18 cellular contexts compared by ENCODE assay signal in the genomic region with DNA sequence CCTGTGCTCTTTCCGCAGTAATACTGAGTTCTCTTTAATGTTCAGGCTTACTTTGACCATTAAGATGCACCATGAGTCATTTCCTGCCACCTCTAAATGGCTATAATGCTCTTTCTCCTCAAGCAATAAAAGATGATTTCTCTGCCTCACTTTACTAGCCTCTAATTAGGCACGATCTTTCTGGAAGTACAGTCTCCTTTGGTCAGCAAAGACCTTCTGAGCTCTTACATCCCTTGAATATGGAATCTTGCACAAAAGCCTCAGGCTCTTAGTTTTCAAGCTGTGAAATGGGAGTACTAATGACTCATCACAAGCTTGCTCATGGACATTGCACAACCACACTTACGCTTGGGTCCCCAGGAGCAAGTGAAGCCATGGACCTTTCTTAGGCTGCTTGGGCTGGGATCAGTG.
DNase-seq lines count a peak whose midpoint lies in the region; ATAC-seq and TF ChIP-seq lines count a peak whose summit lies in the region.
"Had no signal": no experiment of that assay in that cellular context is flagged by ENCODE, and none has a peak within 500 bp of the region (broad histone marks: within the 10 kb centered on the region; RNA-seq: fewer than 3 reads in every experiment).

No MANE protein-coding gene starts in this region.

- TF ChIP-seq CTCF in foreskin fibroblast (IDR thresholded peaks at IDR 0.05; ENCODE audit: low read depth, low read length) = no peak

- no peak for ATAC-seq in GM19463 (IDR thresholded peaks at IDR 0.05; ENCODE audit: unreplicated experiment)
- ATAC-seq in GM21825 (IDR thresholded peaks at IDR 0.05; ENCODE audit: unreplicated experiment) = no peak
- ATAC-seq in GM18520 (IDR thresholded peaks at IDR 0.05; ENCODE audit: unreplicated experiment) = no peak
- ATAC-seq in HG02798 (IDR thresholded peaks at IDR 0.05; ENCODE audit: poor library complexity, unreplicated experiment) = no peak
- ATAC-seq: activated T-cell treated with anti-CD3 and anti-CD28 coated beads, Interleukin-2, amount 50 U/mL, for 4 hours had no signal

- peak; percentile 59 for DNase-seq in DMS53 (lab: John Stamatoyannopoulos, UW)
- DNase-seq in HT1080 (ENCODE audit: low read depth) = peak; percentile 74
- DNase-seq in SW480 (ENCODE audit: low spot score) = peak; percentile 14
- DNase-seq in foreskin fibroblast = peak; percentile 6 to 24
- DNase-seq: activated CD4-positive, alpha-beta T cell treated with anti-CD3 and anti-CD28 coated beads, Interleukin-2, amount 10 ng/mL, durations not matched to agents 24 days and 14 days; activated T-cell treated with anti-CD3 and anti-CD28 coated beads, Interleukin-2, amount 50 U/mL, for 4 hours; amniotic stem cell; dorsolateral prefrontal cortex; kidney; NCI-H1694; retina; stimulated activated CD4-positive, alpha-beta T cell treated with anti-CD3 and anti-CD28 coated beads, Interleukin-4, amount 100 ng/mL, for 4 hours; stimulated activated naive CD4-positive, alpha-beta T cell had no signal

- H3K4me3 ChIP-seq in foreskin fibroblast (ENCODE audit: low read depth in 1 of 2, low read length in 2 of 2) = no peak overlapping the region
- H3K4me3 ChIP-seq: dorsolateral prefrontal cortex, GM23338 had no signal

Comparison
In these comparisons a context has a peak if more than half of its experiments do, and no peak if none do; other contexts are left out.
1. DNase-seq: peak in every context shown above with its lines; median percentile 74 in HT1080; 59 in DMS53; 15 in foreskin fibroblast; 14 in SW480.